In genomic region chr2:120849278-120849677, GRCh38 we compare ENCODE assay signal across 7 cellular contexts.
"Had no signal": no experiment of that assay in that cellular context is flagged by ENCODE, and none has a peak within 500 bp of the region (broad histone marks: within the 10 kb centered on the region; RNA-seq: fewer than 3 reads in every experiment).

No MANE protein-coding gene starts in this region.

- H3K4me3 ChIP-seq: GM12878 had no signal

- ATAC-seq: GM12878 had no signal

- FAIRE-seq: G401.6, GM12878, GM12891, GM12892, GM18507, GM19239 had no signal

- DNase-seq: GF-D8 had no signal
